In the genomic region with DNA sequence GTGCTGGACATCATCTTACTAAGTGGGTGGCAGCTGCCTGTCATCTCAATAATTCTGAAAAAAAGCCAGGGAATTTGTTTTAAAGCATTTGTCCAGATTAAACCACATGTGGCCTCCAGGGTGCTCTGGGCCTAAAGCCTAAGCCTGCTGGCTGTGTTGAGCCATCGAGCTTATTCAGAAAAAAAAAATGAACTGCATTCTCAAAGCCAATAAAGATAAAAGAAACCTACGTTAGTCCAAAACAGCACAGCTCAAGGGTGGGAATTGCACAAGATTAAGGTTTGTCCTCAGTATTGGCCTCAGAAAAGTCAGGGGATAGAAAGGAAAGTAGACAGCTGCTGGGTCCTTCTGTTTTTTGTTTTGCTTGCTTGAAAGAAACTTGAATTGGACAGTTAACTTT, we compare ENCODE assay signal across 1 cellular context.
TF ChIP-seq lines count a peak whose summit lies in the region.

No MANE protein-coding gene starts in this region.

TF ChIP-seq in liver, 16 proteins besides CTCF, POLR2A, EP300 and RAD21:
- TF ChIP-seq, protein P1, sequence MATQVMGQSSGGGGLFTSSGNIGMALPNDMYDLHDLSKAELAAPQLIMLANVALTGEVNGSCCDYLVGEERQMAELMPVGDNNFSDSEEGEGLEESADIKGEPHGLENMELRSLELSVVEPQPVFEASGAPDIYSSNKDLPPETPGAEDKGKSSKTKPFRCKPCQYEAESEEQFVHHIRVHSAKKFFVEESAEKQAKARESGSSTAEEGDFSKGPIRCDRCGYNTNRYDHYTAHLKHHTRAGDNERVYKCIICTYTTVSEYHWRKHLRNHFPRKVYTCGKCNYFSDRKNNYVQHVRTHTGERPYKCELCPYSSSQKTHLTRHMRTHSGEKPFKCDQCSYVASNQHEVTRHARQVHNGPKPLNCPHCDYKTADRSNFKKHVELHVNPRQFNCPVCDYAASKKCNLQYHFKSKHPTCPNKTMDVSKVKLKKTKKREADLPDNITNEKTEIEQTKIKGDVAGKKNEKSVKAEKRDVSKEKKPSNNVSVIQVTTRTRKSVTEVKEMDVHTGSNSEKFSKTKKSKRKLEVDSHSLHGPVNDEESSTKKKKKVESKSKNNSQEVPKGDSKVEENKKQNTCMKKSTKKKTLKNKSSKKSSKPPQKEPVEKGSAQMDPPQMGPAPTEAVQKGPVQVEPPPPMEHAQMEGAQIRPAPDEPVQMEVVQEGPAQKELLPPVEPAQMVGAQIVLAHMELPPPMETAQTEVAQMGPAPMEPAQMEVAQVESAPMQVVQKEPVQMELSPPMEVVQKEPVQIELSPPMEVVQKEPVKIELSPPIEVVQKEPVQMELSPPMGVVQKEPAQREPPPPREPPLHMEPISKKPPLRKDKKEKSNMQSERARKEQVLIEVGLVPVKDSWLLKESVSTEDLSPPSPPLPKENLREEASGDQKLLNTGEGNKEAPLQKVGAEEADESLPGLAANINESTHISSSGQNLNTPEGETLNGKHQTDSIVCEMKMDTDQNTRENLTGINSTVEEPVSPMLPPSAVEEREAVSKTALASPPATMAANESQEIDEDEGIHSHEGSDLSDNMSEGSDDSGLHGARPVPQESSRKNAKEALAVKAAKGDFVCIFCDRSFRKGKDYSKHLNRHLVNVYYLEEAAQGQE (IDR thresholded peaks at IDR 0.05) = no peak
- TF ChIP-seq FOXA1 (IDR thresholded peaks at IDR 0.05) (no peak), EGR1 (IDR thresholded peaks at IDR 0.05; ENCODE audit: low read depth in 2 of 2) (no peak), GABPA (IDR thresholded peaks at IDR 0.05 in 1 of 2, conservative IDR thresholded peaks at IDR 0.05 in 1 of 2) (no peak), SP1 (IDR thresholded peaks at IDR 0.05) (peak; percentile 29), FOXA2 (IDR thresholded peaks at IDR 0.05) (no peak), HNF4A (conservative IDR thresholded peaks at IDR 0.05) (peak; percentile 19 to 39), YY1 (IDR thresholded peaks at IDR 0.05) (no peak)
- TF ChIP-seq, protein P2, sequence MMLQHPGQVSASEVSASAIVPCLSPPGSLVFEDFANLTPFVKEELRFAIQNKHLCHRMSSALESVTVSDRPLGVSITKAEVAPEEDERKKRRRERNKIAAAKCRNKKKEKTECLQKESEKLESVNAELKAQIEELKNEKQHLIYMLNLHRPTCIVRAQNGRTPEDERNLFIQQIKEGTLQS (IDR thresholded peaks at IDR 0.05) = no peak
